ENCODE assay signal across 8 cellular contexts in genomic region chr11:95791385-95792033, GRCh38. TPM values are rescaled to one million over a fixed set of nuclear protein-coding genes. Genes with fewer than 3 reads are reported as not detected.
A peak's percentile ranks its signal among the peaks of the same experiment; 100 is the strongest.
DNase-seq lines count a peak whose midpoint lies in the region; ATAC-seq and TF ChIP-seq lines count a peak whose summit lies in the region.

No MANE protein-coding gene starts in this region.

- H3K9me3 ChIP-seq in iPS-15b (ENCODE audit: control insufficient read depth, insufficient read depth, low read length) (no peaks in the 10 kb centered on the region), stomach (no peaks in the 10 kb centered on the region)

- DNase-seq in NCI-H510A treated with DMSO at 0.1 percent for 48 hours (lab: John Stamatoyannopoulos, UW), result peak; percentile 14
- DNase-seq in NCI-H510A (lab: John Stamatoyannopoulos, UW), result no peak
- DNase-seq in stomach, result no peak
- no peak for DNase-seq in NCI-H748 treated with DMSO at 0.1 percent for 48 hours (lab: John Stamatoyannopoulos, UW)

- ATAC-seq in HG03039 (IDR thresholded peaks at IDR 0.05; ENCODE audit: unreplicated experiment), result no peak
- no peak for ATAC-seq in HG03378 (IDR thresholded peaks at IDR 0.05; ENCODE audit: unreplicated experiment)

- H3K27me3 ChIP-seq in iPS-15b (ENCODE audit: control insufficient read depth, insufficient read depth, low read length), result no peaks in the 10 kb centered on the region
- no peaks in the 10 kb centered on the region for H3K27me3 ChIP-seq in stomach

- H3K4me1 ChIP-seq in iPS-15b (ENCODE audit: control insufficient read depth, insufficient read depth, low read length) (peaks cover 12% of the 10 kb centered on the region), stomach (peaks cover 22 to 50% (median 34%) of the 10 kb centered on the region in 4 donors)

- intact Hi-C loops in stomach (cut with DNase I; ENCODE audit: low total_unique reads), result no loop called here

- 14 to 29% (median 21%) methylated on average over 15 of the region's 15 CpGs for whole genome bisulfite sequencing in stomach, 5 donors

- H3K9ac ChIP-seq in iPS-15b (ENCODE audit: low read depth, low read length), result peak overlapping the region; percentile 93

- peak overlapping the region; percentile 93 to 100 (median 99) for H3K27ac ChIP-seq in stomach

- no peak for TF ChIP-seq POLR2A in stomach (IDR thresholded peaks at IDR 0.05)

- no peak for TF ChIP-seq EP300 in stomach (IDR thresholded peaks at IDR 0.05)

- H3K36me3 ChIP-seq in iPS-15b (ENCODE audit: control insufficient read depth, insufficient read depth, low read length), result no peaks in the 10 kb centered on the region
- peaks cover 0 to 11% (median 8%) of the 10 kb centered on the region in 4 donors for H3K36me3 ChIP-seq in stomach

- TF ChIP-seq CTCF in WI38 (IDR thresholded peaks at IDR 0.05; ENCODE audit: low read depth, low read length), result no peak
- TF ChIP-seq CTCF in stomach (IDR thresholded peaks at IDR 0.05), result no peak

- H3K4me3 ChIP-seq in WI38 (ENCODE audit: low read depth, low read length) (peak overlapping the region; percentile 93), iPS-15b (ENCODE audit: low read depth, low read length) (peak overlapping the region; percentile 98), stomach (peak overlapping the region; percentile 66 to 91 (median 77))

RNA-seq across cellular contexts. Expression of gene CEP57, which starts 1.2 kb away (rescaled TPM):
- total RNA-seq in stomach, result 100 to 1,000 TPM in 1 of 5 donors, 10 to 100 TPM in 4; 24.5 to 125 (median 43.3) TPM
- 10 to 100 TPM; 12.0 to 21.1 (median 14.1) TPM for polyA plus RNA-seq in stomach

RNA-seq across cellular contexts. Expression of gene FAM76B, which starts 1.9 kb away (rescaled TPM):
- 100 to 1,000 TPM in 1 of 5 donors, 10 to 100 TPM in 4; 31.2 to 207 (median 75.8) TPM for total RNA-seq in stomach
- polyA plus RNA-seq in stomach, result 10 to 100 TPM in 1 of 3 donors, 1 to 10 TPM in 2; 4.0 to 11.9 (median 7.3) TPM
